ENCODE assay signal across 1 cellular context in the genomic region with DNA sequence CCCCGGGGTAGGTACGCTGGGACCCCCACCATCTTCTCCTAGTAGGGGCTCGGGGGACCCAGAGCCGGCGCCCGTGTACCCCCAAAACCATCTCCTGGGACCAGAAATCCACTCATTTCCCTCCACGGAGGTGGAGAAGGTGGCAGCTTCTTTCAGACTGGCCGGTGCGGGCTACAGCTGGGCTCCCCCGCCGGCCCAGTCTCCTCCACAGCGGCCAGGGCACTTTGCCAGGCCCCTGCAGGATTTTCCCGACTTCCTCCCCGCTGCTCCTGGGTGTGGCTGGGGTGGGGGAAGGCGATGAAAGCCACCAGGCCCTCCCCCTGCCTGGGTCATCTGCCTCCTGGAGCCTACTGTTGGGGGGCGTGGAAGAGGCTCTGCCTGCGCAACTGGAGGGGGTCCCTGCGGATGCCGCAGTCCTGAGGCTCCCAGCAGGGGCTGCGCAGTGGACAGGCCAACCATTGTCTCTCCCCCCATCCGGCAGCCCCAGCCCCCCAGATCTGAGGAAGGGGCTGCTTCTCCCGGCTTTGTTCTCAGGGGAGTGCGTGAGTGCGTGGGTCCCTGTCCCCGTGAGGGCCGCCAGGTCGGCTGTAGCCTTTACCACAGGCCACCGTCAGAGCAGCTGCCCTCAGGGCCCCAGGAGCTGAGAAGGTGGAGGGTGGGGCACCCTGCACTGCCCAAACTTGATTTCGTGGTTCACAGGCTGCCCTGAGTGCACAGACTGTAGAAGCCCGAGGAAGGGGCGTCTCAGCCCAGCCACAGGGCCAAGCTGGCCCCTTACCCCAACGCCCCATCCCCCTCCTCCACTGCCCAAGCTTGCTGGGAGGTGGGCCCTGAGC.
TF ChIP-seq lines count a peak whose summit lies in the region.

No MANE protein-coding gene starts in this region.

TF ChIP-seq in K562, 482 proteins besides CTCF, POLR2A, EP300 and RAD21 (continued from another document and continues in another):
- TF ChIP-seq, protein P1, sequence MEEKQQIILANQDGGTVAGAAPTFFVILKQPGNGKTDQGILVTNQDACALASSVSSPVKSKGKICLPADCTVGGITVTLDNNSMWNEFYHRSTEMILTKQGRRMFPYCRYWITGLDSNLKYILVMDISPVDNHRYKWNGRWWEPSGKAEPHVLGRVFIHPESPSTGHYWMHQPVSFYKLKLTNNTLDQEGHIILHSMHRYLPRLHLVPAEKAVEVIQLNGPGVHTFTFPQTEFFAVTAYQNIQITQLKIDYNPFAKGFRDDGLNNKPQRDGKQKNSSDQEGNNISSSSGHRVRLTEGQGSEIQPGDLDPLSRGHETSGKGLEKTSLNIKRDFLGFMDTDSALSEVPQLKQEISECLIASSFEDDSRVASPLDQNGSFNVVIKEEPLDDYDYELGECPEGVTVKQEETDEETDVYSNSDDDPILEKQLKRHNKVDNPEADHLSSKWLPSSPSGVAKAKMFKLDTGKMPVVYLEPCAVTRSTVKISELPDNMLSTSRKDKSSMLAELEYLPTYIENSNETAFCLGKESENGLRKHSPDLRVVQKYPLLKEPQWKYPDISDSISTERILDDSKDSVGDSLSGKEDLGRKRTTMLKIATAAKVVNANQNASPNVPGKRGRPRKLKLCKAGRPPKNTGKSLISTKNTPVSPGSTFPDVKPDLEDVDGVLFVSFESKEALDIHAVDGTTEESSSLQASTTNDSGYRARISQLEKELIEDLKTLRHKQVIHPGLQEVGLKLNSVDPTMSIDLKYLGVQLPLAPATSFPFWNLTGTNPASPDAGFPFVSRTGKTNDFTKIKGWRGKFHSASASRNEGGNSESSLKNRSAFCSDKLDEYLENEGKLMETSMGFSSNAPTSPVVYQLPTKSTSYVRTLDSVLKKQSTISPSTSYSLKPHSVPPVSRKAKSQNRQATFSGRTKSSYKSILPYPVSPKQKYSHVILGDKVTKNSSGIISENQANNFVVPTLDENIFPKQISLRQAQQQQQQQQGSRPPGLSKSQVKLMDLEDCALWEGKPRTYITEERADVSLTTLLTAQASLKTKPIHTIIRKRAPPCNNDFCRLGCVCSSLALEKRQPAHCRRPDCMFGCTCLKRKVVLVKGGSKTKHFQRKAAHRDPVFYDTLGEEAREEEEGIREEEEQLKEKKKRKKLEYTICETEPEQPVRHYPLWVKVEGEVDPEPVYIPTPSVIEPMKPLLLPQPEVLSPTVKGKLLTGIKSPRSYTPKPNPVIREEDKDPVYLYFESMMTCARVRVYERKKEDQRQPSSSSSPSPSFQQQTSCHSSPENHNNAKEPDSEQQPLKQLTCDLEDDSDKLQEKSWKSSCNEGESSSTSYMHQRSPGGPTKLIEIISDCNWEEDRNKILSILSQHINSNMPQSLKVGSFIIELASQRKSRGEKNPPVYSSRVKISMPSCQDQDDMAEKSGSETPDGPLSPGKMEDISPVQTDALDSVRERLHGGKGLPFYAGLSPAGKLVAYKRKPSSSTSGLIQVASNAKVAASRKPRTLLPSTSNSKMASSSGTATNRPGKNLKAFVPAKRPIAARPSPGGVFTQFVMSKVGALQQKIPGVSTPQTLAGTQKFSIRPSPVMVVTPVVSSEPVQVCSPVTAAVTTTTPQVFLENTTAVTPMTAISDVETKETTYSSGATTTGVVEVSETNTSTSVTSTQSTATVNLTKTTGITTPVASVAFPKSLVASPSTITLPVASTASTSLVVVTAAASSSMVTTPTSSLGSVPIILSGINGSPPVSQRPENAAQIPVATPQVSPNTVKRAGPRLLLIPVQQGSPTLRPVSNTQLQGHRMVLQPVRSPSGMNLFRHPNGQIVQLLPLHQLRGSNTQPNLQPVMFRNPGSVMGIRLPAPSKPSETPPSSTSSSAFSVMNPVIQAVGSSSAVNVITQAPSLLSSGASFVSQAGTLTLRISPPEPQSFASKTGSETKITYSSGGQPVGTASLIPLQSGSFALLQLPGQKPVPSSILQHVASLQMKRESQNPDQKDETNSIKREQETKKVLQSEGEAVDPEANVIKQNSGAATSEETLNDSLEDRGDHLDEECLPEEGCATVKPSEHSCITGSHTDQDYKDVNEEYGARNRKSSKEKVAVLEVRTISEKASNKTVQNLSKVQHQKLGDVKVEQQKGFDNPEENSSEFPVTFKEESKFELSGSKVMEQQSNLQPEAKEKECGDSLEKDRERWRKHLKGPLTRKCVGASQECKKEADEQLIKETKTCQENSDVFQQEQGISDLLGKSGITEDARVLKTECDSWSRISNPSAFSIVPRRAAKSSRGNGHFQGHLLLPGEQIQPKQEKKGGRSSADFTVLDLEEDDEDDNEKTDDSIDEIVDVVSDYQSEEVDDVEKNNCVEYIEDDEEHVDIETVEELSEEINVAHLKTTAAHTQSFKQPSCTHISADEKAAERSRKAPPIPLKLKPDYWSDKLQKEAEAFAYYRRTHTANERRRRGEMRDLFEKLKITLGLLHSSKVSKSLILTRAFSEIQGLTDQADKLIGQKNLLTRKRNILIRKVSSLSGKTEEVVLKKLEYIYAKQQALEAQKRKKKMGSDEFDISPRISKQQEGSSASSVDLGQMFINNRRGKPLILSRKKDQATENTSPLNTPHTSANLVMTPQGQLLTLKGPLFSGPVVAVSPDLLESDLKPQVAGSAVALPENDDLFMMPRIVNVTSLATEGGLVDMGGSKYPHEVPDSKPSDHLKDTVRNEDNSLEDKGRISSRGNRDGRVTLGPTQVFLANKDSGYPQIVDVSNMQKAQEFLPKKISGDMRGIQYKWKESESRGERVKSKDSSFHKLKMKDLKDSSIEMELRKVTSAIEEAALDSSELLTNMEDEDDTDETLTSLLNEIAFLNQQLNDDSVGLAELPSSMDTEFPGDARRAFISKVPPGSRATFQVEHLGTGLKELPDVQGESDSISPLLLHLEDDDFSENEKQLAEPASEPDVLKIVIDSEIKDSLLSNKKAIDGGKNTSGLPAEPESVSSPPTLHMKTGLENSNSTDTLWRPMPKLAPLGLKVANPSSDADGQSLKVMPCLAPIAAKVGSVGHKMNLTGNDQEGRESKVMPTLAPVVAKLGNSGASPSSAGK (IDR thresholded peaks at IDR 0.05): no peak
- TF ChIP-seq MAFK (IDR thresholded peaks at IDR 0.05; ENCODE audit: low read length): no peak
- TF ChIP-seq, protein P2, sequence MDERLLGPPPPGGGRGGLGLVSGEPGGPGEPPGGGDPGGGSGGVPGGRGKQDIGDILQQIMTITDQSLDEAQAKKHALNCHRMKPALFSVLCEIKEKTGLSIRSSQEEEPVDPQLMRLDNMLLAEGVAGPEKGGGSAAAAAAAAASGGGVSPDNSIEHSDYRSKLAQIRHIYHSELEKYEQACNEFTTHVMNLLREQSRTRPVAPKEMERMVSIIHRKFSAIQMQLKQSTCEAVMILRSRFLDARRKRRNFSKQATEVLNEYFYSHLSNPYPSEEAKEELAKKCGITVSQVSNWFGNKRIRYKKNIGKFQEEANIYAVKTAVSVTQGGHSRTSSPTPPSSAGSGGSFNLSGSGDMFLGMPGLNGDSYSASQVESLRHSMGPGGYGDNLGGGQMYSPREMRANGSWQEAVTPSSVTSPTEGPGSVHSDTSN (CRISPR knock-in tag; IDR thresholded peaks at IDR 0.05; ENCODE audit: low read depth): no peak
- TF ChIP-seq, protein P2 (tag; conservative IDR thresholded peaks at IDR 0.05; ENCODE audit: low read depth): no peak; the same call in 1 of the 2 replicates
- TF ChIP-seq SNRNP70 (optimal IDR thresholded peaks at IDR 0.05; ENCODE audit: low read depth, low read length): no peak
- TF ChIP-seq MEIS2 (IDR thresholded peaks at IDR 0.05; ENCODE audit: partially characterized antibody): peak; percentile 83
- TF ChIP-seq, protein P3, sequence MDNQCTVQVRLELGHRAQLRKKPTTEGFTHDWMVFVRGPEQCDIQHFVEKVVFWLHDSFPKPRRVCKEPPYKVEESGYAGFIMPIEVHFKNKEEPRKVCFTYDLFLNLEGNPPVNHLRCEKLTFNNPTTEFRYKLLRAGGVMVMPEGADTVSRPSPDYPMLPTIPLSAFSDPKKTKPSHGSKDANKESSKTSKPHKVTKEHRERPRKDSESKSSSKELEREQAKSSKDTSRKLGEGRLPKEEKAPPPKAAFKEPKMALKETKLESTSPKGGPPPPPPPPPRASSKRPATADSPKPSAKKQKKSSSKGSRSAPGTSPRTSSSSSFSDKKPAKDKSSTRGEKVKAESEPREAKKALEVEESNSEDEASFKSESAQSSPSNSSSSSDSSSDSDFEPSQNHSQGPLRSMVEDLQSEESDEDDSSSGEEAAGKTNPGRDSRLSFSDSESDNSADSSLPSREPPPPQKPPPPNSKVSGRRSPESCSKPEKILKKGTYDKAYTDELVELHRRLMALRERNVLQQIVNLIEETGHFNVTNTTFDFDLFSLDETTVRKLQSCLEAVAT (IDR thresholded peaks at IDR 0.05): no peak
- no peak for TF ChIP-seq TCF3 (CRISPR knock-in tag; IDR thresholded peaks at IDR 0.05)
- TF ChIP-seq, protein P4, sequence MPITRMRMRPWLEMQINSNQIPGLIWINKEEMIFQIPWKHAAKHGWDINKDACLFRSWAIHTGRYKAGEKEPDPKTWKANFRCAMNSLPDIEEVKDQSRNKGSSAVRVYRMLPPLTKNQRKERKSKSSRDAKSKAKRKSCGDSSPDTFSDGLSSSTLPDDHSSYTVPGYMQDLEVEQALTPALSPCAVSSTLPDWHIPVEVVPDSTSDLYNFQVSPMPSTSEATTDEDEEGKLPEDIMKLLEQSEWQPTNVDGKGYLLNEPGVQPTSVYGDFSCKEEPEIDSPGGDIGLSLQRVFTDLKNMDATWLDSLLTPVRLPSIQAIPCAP (CRISPR knock-in tag; IDR thresholded peaks at IDR 0.05; ENCODE audit: borderline replicate concordance): no peak
- TF ChIP-seq, protein P5, sequence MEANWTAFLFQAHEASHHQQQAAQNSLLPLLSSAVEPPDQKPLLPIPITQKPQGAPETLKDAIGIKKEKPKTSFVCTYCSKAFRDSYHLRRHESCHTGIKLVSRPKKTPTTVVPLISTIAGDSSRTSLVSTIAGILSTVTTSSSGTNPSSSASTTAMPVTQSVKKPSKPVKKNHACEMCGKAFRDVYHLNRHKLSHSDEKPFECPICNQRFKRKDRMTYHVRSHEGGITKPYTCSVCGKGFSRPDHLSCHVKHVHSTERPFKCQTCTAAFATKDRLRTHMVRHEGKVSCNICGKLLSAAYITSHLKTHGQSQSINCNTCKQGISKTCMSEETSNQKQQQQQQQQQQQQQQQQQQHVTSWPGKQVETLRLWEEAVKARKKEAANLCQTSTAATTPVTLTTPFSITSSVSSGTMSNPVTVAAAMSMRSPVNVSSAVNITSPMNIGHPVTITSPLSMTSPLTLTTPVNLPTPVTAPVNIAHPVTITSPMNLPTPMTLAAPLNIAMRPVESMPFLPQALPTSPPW (CRISPR knock-in tag; IDR thresholded peaks at IDR 0.05): no peak; the same call in 1 of the 2 replicates
- no peak for TF ChIP-seq PHB (CRISPR knock-in tag; IDR thresholded peaks at IDR 0.05)
- TF ChIP-seq CSDE1 (IDR thresholded peaks at IDR 0.05): no peak
- TF ChIP-seq, protein P6, sequence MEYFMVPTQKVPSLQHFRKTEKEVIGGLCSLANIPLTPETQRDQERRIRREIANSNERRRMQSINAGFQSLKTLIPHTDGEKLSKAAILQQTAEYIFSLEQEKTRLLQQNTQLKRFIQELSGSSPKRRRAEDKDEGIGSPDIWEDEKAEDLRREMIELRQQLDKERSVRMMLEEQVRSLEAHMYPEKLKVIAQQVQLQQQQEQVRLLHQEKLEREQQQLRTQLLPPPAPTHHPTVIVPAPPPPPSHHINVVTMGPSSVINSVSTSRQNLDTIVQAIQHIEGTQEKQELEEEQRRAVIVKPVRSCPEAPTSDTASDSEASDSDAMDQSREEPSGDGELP (CRISPR knock-in tag; IDR thresholded peaks at IDR 0.05; ENCODE audit: borderline replicate concordance): peak; percentile 88
- TF ChIP-seq, protein P7, sequence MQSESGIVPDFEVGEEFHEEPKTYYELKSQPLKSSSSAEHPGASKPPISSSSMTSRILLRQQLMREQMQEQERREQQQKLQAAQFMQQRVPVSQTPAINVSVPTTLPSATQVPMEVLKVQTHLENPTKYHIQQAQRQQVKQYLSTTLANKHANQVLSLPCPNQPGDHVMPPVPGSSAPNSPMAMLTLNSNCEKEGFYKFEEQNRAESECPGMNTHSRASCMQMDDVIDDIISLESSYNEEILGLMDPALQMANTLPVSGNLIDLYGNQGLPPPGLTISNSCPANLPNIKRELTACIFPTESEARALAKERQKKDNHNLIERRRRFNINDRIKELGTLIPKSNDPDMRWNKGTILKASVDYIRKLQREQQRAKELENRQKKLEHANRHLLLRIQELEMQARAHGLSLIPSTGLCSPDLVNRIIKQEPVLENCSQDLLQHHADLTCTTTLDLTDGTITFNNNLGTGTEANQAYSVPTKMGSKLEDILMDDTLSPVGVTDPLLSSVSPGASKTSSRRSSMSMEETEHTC (IDR thresholded peaks at IDR 0.05): no peak
- TF ChIP-seq SRF (CRISPR knock-in tag; IDR thresholded peaks at IDR 0.05): no peak
- TF ChIP-seq ZNF253 (CRISPR knock-in tag; conservative IDR thresholded peaks at IDR 0.05): no peak
- TF ChIP-seq MAFF (IDR thresholded peaks at IDR 0.05; ENCODE audit: low read length): no peak
- TF ChIP-seq ETV1 (tag; conservative IDR thresholded peaks at IDR 0.05; ENCODE audit: low read depth): no peak
- no peak for TF ChIP-seq NUFIP1 (IDR thresholded peaks at IDR 0.05; ENCODE audit: partially characterized antibody)
- TF ChIP-seq ZNF717 (CRISPR knock-in tag; IDR thresholded peaks at IDR 0.05): no peak
- TF ChIP-seq FUS (optimal IDR thresholded peaks at IDR 0.05; ENCODE audit: low read depth, low read length): no peak
- TF ChIP-seq ZNF175 (CRISPR knock-in tag; IDR thresholded peaks at IDR 0.05; ENCODE audit: low read depth): no peak
- TF ChIP-seq, protein P8, sequence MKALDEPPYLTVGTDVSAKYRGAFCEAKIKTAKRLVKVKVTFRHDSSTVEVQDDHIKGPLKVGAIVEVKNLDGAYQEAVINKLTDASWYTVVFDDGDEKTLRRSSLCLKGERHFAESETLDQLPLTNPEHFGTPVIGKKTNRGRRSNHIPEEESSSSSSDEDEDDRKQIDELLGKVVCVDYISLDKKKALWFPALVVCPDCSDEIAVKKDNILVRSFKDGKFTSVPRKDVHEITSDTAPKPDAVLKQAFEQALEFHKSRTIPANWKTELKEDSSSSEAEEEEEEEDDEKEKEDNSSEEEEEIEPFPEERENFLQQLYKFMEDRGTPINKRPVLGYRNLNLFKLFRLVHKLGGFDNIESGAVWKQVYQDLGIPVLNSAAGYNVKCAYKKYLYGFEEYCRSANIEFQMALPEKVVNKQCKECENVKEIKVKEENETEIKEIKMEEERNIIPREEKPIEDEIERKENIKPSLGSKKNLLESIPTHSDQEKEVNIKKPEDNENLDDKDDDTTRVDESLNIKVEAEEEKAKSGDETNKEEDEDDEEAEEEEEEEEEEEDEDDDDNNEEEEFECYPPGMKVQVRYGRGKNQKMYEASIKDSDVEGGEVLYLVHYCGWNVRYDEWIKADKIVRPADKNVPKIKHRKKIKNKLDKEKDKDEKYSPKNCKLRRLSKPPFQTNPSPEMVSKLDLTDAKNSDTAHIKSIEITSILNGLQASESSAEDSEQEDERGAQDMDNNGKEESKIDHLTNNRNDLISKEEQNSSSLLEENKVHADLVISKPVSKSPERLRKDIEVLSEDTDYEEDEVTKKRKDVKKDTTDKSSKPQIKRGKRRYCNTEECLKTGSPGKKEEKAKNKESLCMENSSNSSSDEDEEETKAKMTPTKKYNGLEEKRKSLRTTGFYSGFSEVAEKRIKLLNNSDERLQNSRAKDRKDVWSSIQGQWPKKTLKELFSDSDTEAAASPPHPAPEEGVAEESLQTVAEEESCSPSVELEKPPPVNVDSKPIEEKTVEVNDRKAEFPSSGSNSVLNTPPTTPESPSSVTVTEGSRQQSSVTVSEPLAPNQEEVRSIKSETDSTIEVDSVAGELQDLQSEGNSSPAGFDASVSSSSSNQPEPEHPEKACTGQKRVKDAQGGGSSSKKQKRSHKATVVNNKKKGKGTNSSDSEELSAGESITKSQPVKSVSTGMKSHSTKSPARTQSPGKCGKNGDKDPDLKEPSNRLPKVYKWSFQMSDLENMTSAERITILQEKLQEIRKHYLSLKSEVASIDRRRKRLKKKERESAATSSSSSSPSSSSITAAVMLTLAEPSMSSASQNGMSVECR (CRISPR knock-in tag; IDR thresholded peaks at IDR 0.05): no peak
